13 cellular contexts compared by ENCODE assay signal in genomic region chr13:110640591-110641029, GRCh38. TPM values are rescaled to one million over a fixed set of nuclear protein-coding genes. Genes with fewer than 3 reads are reported as not detected.
DNase-seq lines count a peak whose midpoint lies in the region; ATAC-seq, FAIRE-seq and TF ChIP-seq lines count a peak whose summit lies in the region.
"Had no signal": no experiment of that assay in that cellular context is flagged by ENCODE, and none has a peak within 500 bp of the region (broad histone marks: within the 10 kb centered on the region; RNA-seq: fewer than 3 reads in every experiment).

No MANE protein-coding gene starts in this region.

- TF ChIP-seq CTCF in HFFc6 (IDR thresholded peaks at IDR 0.05) (no peak), astrocyte (IDR thresholded peaks at IDR 0.05; ENCODE audit: insufficient read depth, low read depth, low read length) (no peak), left ventricle myocardium inferior (IDR thresholded peaks at IDR 0.05; ENCODE audit: borderline replicate concordance) (no peak), gastrocnemius medialis (IDR thresholded peaks at IDR 0.05 in 4 of 5, conservative IDR thresholded peaks at IDR 0.05 in 1 of 5) (no peak)

- peaks cover 21% of the 10 kb centered on the region for H3K4me1 ChIP-seq in astrocyte (ENCODE audit: insufficient read depth, low read length)
- H3K4me1 ChIP-seq in left ventricle myocardium inferior = peaks cover 25% of the 10 kb centered on the region
- H3K4me1 ChIP-seq in gastrocnemius medialis = peaks cover 13% of the 10 kb centered on the region in 2 donors

- peak overlapping the region; percentile 59 for H3K9ac ChIP-seq in astrocyte (ENCODE audit: low read length)

- TF ChIP-seq POLR2A in gastrocnemius medialis (IDR thresholded peaks at IDR 0.05) = no peak

- H3K9me3 ChIP-seq in astrocyte (ENCODE audit: insufficient read depth, low read depth, low read length) (no peaks in the 10 kb centered on the region), left ventricle myocardium inferior (replicated peaks) (no peaks in the 10 kb centered on the region), gastrocnemius medialis (no peaks in the 10 kb centered on the region)

- DNase-seq in HFFc6 = no peak
- peak; percentile 53 for DNase-seq in astrocyte (ENCODE audit: low read depth)
- peak; percentile 60 for DNase-seq in left ventricle myocardium inferior
- DNase-seq in gastrocnemius medialis = peak in 1 of 2 donors; percentile 61
- DNase-seq: Calu3; erythroblast; GOT3; NK-92 treated with Interleukin-12 subunit alpha and Interleukin-12 subunit beta, amount 100 ng/mL, for 24 hours had no signal

- H3K36me3 Mint-ChIP-seq in HFFc6 (ENCODE audit: low read depth) (peaks cover 20% of the 10 kb centered on the region), astrocyte (ENCODE audit: low read depth, unreplicated experiment) (peaks cover 13% of the 10 kb centered on the region)

- H2AFZ ChIP-seq in astrocyte (ENCODE audit: low read depth, low read length) = no peak overlapping the region

- H3K27me3 ChIP-seq in astrocyte (ENCODE audit: insufficient read depth, low read length) = no peaks in the 10 kb centered on the region
- no peaks in the 10 kb centered on the region for H3K27me3 ChIP-seq in left ventricle myocardium inferior (ENCODE audit: low read depth)
- no peaks in the 10 kb centered on the region for H3K27me3 ChIP-seq in gastrocnemius medialis

- H3K4me3 ChIP-seq in astrocyte (ENCODE audit: insufficient read depth, low read depth, low read length) (no peak overlapping the region), left ventricle myocardium inferior (no peak overlapping the region), gastrocnemius medialis (no peak overlapping the region)
- H3K4me3 ChIP-seq: smooth muscle cell had no signal

- H3K4me2 ChIP-seq in astrocyte (ENCODE audit: low read length) = peak overlapping the region; percentile 23
- H3K4me2 ChIP-seq: smooth muscle cell had no signal

- H3K79me2 ChIP-seq in astrocyte (ENCODE audit: insufficient read depth, low read length) = peaks cover 13% of the 10 kb centered on the region

- H3K4me1 Mint-ChIP-seq in HFFc6 (ENCODE audit: low read depth) (no peaks in the 10 kb centered on the region; the same call in 1 of the 2 replicates), astrocyte (ENCODE audit: low read depth, unreplicated experiment) (peaks cover 21% of the 10 kb centered on the region)

- ATAC-seq in gastrocnemius medialis (peak in 1 of 2 donors; percentile 42), GM21737 (IDR thresholded peaks at IDR 0.05; ENCODE audit: unreplicated experiment) (no peak), HG02852 (IDR thresholded peaks at IDR 0.05; ENCODE audit: unreplicated experiment) (no peak), HG03571 (IDR thresholded peaks at IDR 0.05; ENCODE audit: unreplicated experiment) (no peak), HG03342 (IDR thresholded peaks at IDR 0.05; ENCODE audit: unreplicated experiment) (no peak)

- intact Hi-C loops in left ventricle myocardium inferior (cut with micrococcal nuclease) = no loop called here
- intact Hi-C loops in gastrocnemius medialis (cut with DNase I; ENCODE audit: low total_unique reads) = no loop called here

- H3K4me3 Mint-ChIP-seq in HFFc6 (no peak overlapping the region), astrocyte (ENCODE audit: unreplicated experiment) (peak overlapping the region; percentile 54)

- in situ Hi-C loops in gastrocnemius medialis (cut with MboI; ENCODE audit: low sequenced_read_pairs in 4 of 4) = no loop called here

- H3K36me3 ChIP-seq in astrocyte (ENCODE audit: insufficient read depth, low read length) (peaks cover 22% of the 10 kb centered on the region), left ventricle myocardium inferior (peaks cover 72% of the 10 kb centered on the region), gastrocnemius medialis (peaks cover 3 to 51% of the 10 kb centered on the region in 2 donors)

- H3K27ac Mint-ChIP-seq in HFFc6 = peak overlapping the region; percentile 67; the same call in 1 of the 2 replicates
- no peak overlapping the region for H3K27ac Mint-ChIP-seq in astrocyte (ENCODE audit: unreplicated experiment)

- H4K20me1 ChIP-seq in astrocyte (ENCODE audit: insufficient read depth, low read length) = peaks cover 66% of the 10 kb centered on the region

- H3K9me3 Mint-ChIP-seq in HFFc6 (no peaks in the 10 kb centered on the region), astrocyte (ENCODE audit: unreplicated experiment) (no peaks in the 10 kb centered on the region)

- no peak for FAIRE-seq in astrocyte (lab: Jason Lieb, UNC)

- peaks cover 5% of the 10 kb centered on the region for H3K27me3 Mint-ChIP-seq in HFFc6 (ENCODE audit: insufficient read depth)
- no peaks in the 10 kb centered on the region for H3K27me3 Mint-ChIP-seq in astrocyte (ENCODE audit: low read depth, unreplicated experiment)

- H3K27ac ChIP-seq in astrocyte (ENCODE audit: low read depth, low read length) (peak overlapping the region; percentile 47), left ventricle myocardium inferior (replicated peaks) (peak overlapping the region; percentile 62), gastrocnemius medialis (peak overlapping the region; percentile 42 to 54 (median 48))

RNA-seq across cellular contexts. Expression of gene NAXD, which starts 25.3 kb away (rescaled TPM):
- total RNA-seq in HFFc6 (2021; fragmentation: NEBNext Ultra II Directional; extraction: Animal tissue kit (Norgen Biotek cat#: 25700)) = 10 to 100 TPM; 20.3 to 27.4 (median 22.8) TPM
- total RNA-seq in astrocyte (25.1 and 25.8 TPM in 2 replicates), left ventricle myocardium inferior (28.0 TPM), gastrocnemius medialis (10 to 100 TPM; 17.9 to 24.7 (median 21.5) TPM)
